ENCODE assay signal across 17 cellular contexts in the genomic region with DNA sequence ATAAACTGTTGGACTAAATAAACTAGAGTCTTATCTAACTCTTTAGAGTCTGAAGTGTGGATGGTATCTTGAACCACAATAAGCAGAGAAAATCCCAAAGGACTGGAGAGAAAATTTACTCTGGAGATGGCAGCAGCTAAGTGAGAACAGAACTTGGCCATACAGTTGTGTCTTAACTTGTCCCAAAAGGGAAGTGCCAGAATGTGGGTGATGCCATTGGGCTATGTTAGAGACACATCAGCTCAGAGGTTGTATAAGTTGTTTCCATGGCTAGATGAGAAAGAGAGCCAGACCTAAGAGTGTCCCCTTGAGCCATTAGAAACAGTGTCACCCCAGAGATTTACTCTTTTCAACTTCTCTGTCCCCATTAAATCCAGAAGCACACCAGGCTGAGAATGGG. TPM values are rescaled to one million over a fixed set of nuclear protein-coding genes. Genes with fewer than 3 reads are reported as not detected.
DNase-seq lines count a peak whose midpoint lies in the region; ATAC-seq and TF ChIP-seq lines count a peak whose summit lies in the region.
"Had no signal": no experiment of that assay in that cellular context is flagged by ENCODE, and none has a peak within 500 bp of the region (broad histone marks: within the 10 kb centered on the region; RNA-seq: fewer than 3 reads in every experiment).

No MANE protein-coding gene starts in this region.

- peak; percentile 26 to 32 for ATAC-seq in right cardiac atrium
- ATAC-seq in GM21619 (IDR thresholded peaks at IDR 0.05; ENCODE audit: unreplicated experiment), result no peak
- ATAC-seq: PC-3; stimulated activated naive CD8-positive, alpha-beta T cell treated with anti-CD3 and anti-CD28 coated beads, Interleukin-15, Interleukin-2, amounts not matched to agents 100 U/mL and 50 U/mL, for 24 hours; T-helper 17 cell had no signal

- TF ChIP-seq CTCF in Loucy (conservative IDR thresholded peaks at IDR 0.05; ENCODE audit: low read length) (no peak), stomach (IDR thresholded peaks at IDR 0.05) (no peak)

- H3K9me3 ChIP-seq in Loucy (ENCODE audit: insufficient read depth, low read depth, low read length) (no peaks in the 10 kb centered on the region), right cardiac atrium (ENCODE audit: control insufficient read depth, low read length) (no peaks in the 10 kb centered on the region), stomach (no peaks in the 10 kb centered on the region)
- H3K9me3 ChIP-seq: MG63 had no signal

- peaks cover 88% of the 10 kb centered on the region for H3K79me2 ChIP-seq in Loucy (ENCODE audit: insufficient read depth, low read length)

- H4K20me1 ChIP-seq in Loucy (ENCODE audit: insufficient read depth, low read length, poor library complexity, severe bottlenecking), result peaks cover 39% of the 10 kb centered on the region

- DNase-seq in SKM-1 treated with dmso at 0.1 percent for 144 hours (lab: John Stamatoyannopoulos, UW; ENCODE audit: unreplicated experiment), result peak; percentile 13
- DNase-seq in right cardiac atrium, result no peak
- DNase-seq in stomach, result no peak
- DNase-seq in NCI-H2081 treated with DMSO at 0.1 percent for 48 hours (lab: John Stamatoyannopoulos, UW), result no peak
- DNase-seq in NCI-H774 (lab: John Stamatoyannopoulos, UW), result no peak
- DNase-seq in cerebellar cortex (ENCODE audit: low spot score), result no peak
- DNase-seq: activated CD4-positive, alpha-beta T cell treated with anti-CD3 and anti-CD28 coated beads, Interleukin-2, amount 50 U/mL, for 1 hour; amniotic stem cell; CD4-positive, alpha-beta memory T cell; HCEC 1CT; MG63; PC-3; stimulated activated CD4-positive, alpha-beta T cell treated with anti-CD3 and anti-CD28 coated beads, Interleukin-4, amount 100 ng/mL, for 24 hours; stimulated activated naive CD8-positive, alpha-beta T cell treated with anti-CD3 and anti-CD28 coated beads, Interleukin-15, Interleukin-2, amounts not matched to agents 100 U/mL and 50 U/mL, for 24 hours; T-helper 17 cell had no signal

- TF ChIP-seq EP300 in stomach (IDR thresholded peaks at IDR 0.05), result no peak

- peak overlapping the region; percentile 23 for H3K9ac ChIP-seq in Loucy (ENCODE audit: low read depth, low read length, poor library complexity, severe bottlenecking)

- H3K36me3 ChIP-seq in Loucy (ENCODE audit: insufficient read depth, low read length) (no peaks in the 10 kb centered on the region), stomach (no peaks in the 10 kb centered on the region)

- no peaks in the 10 kb centered on the region for H3K9me2 ChIP-seq in Loucy (replicated peaks; ENCODE audit: low read depth, low read length)

- H3K4me1 ChIP-seq in Loucy (ENCODE audit: insufficient read depth, low read length, poor library complexity, severe bottlenecking) (peaks cover 61% of the 10 kb centered on the region), right cardiac atrium (ENCODE audit: control insufficient read depth, insufficient read depth, low read length) (peaks cover 22% of the 10 kb centered on the region), stomach (peaks cover 69 to 89% (median 80%) of the 10 kb centered on the region in 4 donors)

- H2AFZ ChIP-seq in Loucy (ENCODE audit: low read length), result no peak overlapping the region

- H3K4me3 ChIP-seq in Loucy (ENCODE audit: low read length, poor library complexity, severe bottlenecking) (no peak overlapping the region), right cardiac atrium (ENCODE audit: low read length) (no peak overlapping the region), stomach (no peak overlapping the region)
- H3K4me3 ChIP-seq: MG63 had no signal

- H3K4me2 ChIP-seq in Loucy (ENCODE audit: low read depth, low read length, poor library complexity, severe bottlenecking), result peak overlapping the region; percentile 58

- H3K27me3 ChIP-seq in Loucy (ENCODE audit: insufficient read depth, low read length, poor library complexity, severe bottlenecking) (no peaks in the 10 kb centered on the region), right cardiac atrium (ENCODE audit: control insufficient read depth, insufficient read depth) (no peaks in the 10 kb centered on the region), stomach (no peaks in the 10 kb centered on the region)
- H3K27me3 ChIP-seq: MG63 had no signal

- peaks cover 4% of the 10 kb centered on the region for H3F3A ChIP-seq in Loucy (ENCODE audit: low read depth)

- intact Hi-C loops in right cardiac atrium (cut with DNase I) (loop anchor here in 1 of 4 donors (10.0 kb wide), 1 partner anchor 58 kb away; no protein-coding TSS in a partner anchor), stomach (cut with DNase I; ENCODE audit: low total_unique reads) (no loop called here)

- no peak for TF ChIP-seq POLR2A in stomach (IDR thresholded peaks at IDR 0.05)

- peak overlapping the region; percentile 17 for H3K27ac ChIP-seq in right cardiac atrium (ENCODE audit: low read length)
- H3K27ac ChIP-seq in stomach, result peak overlapping the region in 4 of 5 donors; percentile 58 to 89 (median 72)

RNA-seq across cellular contexts. Expression of gene FOXO3, which starts 36.2 kb away (rescaled TPM):
- total RNA-seq in right cardiac atrium, result 10 to 100 TPM; 33.2 to 50.0 (median 39.8) TPM
- 16.4 TPM for polyA plus RNA-seq in right cardiac atrium
- total RNA-seq in stomach, result 10 to 100 TPM; 33.3 to 89.8 (median 78.6) TPM
- 10 to 100 TPM; 13.0 to 21.2 (median 14.4) TPM for polyA plus RNA-seq in stomach
